14 cellular contexts compared by ENCODE assay signal in genomic region chr5:74179183-74179582, GRCh38.
DNase-seq lines count a peak whose midpoint lies in the region; ATAC-seq and TF ChIP-seq lines count a peak whose summit lies in the region.
"Had no signal": no experiment of that assay in that cellular context is flagged by ENCODE, and none has a peak within 500 bp of the region (broad histone marks: within the 10 kb centered on the region; RNA-seq: fewer than 3 reads in every experiment).

No MANE protein-coding gene starts in this region.

- H3K4me2 ChIP-seq in smooth muscle cell, result peak overlapping the region; percentile 37
- H3K4me2 ChIP-seq: A549 had no signal

- no peaks in the 10 kb centered on the region for H3K79me2 ChIP-seq in smooth muscle cell (ENCODE audit: low read depth)

- H3K4me1 Mint-ChIP-seq in stimulated activated memory B cell treated with anti-CD40 and anti-IgM and Interleukin-4, amounts not matched to agents 10 μg/mL and 1 μg/mL and 100 μg/mL, for 72 hours, result no peaks in the 10 kb centered on the region

- H3K36me3 Mint-ChIP-seq in stimulated activated memory B cell treated with anti-CD40 and anti-IgM and Interleukin-4, amounts not matched to agents 10 μg/mL and 1 μg/mL and 100 μg/mL, for 72 hours, result no peaks in the 10 kb centered on the region
- H3K36me3 Mint-ChIP-seq: naive thymus-derived CD4-positive, alpha-beta T cell had no signal

- H3K36me3 ChIP-seq in smooth muscle cell (ENCODE audit: low read depth), result no peaks in the 10 kb centered on the region
- H3K36me3 ChIP-seq: colonic mucosa had no signal

- H3K27ac Mint-ChIP-seq in stimulated activated memory B cell treated with anti-CD40 and anti-IgM and Interleukin-4, amounts not matched to agents 10 μg/mL and 1 μg/mL and 100 μg/mL, for 72 hours, result no peak overlapping the region
- H3K27ac Mint-ChIP-seq: activated T-cell treated with anti-CD3 and anti-CD28 coated beads, Interleukin-2, amount 50 U/mL, for 72 hours; naive thymus-derived CD4-positive, alpha-beta T cell had no signal

- H3K4me3 ChIP-seq in smooth muscle cell, result no peak overlapping the region
- H3K4me3 ChIP-seq: A549, colonic mucosa had no signal

- H3F3A ChIP-seq in smooth muscle cell (ENCODE audit: low read depth), result peaks cover 11% of the 10 kb centered on the region

- no peaks in the 10 kb centered on the region for H4K20me1 ChIP-seq in smooth muscle cell (ENCODE audit: low read depth)

- H2AFZ ChIP-seq in smooth muscle cell (ENCODE audit: low read depth), result no peak overlapping the region

- DNase-seq in NCI-H2196 (lab: John Stamatoyannopoulos, UW; ENCODE audit: unreplicated experiment) (peak; percentile 13), NCI-H2196 treated with DMSO at 0.1 percent for 48 hours (lab: John Stamatoyannopoulos, UW; ENCODE audit: unreplicated experiment) (no peak), amniotic epithelial cell (ENCODE audit: low read depth) (peak; percentile 97), glomerular visceral epithelial cell (ENCODE audit: extremely low spot score) (peak; percentile 75), smooth muscle cell (lab: John Stamatoyannopoulos, UW; ENCODE audit: unreplicated experiment) (no peak), NCI-H2107 (lab: John Stamatoyannopoulos, UW) (no peak), substantia nigra (lab: John Stamatoyannopoulos, UW) (no peak)
- DNase-seq: activated T-cell treated with anti-CD3 and anti-CD28 coated beads, Interleukin-2, amount 50 U/mL, for 72 hours; colonic mucosa; naive thymus-derived CD4-positive, alpha-beta T cell; NCI-H1417 had no signal

- 45% methylated on average over 2 of the region's 2 CpGs for WGBS in smooth muscle cell (ENCODE audit: low lambda C conversion rate)

- H3K9me3 Mint-ChIP-seq in stimulated activated memory B cell treated with anti-CD40 and anti-IgM and Interleukin-4, amounts not matched to agents 10 μg/mL and 1 μg/mL and 100 μg/mL, for 72 hours, result no peaks in the 10 kb centered on the region

- H3K27ac ChIP-seq in smooth muscle cell (ENCODE audit: low read depth), result peak overlapping the region; percentile 42
- H3K27ac ChIP-seq in substantia nigra (ENCODE audit: low read depth, low read length, poor library complexity, severe bottlenecking), result no peak overlapping the region
- H3K27ac ChIP-seq: A549, colonic mucosa had no signal

- no peaks in the 10 kb centered on the region for H3K27me3 ChIP-seq in smooth muscle cell (ENCODE audit: low read depth)
- H3K27me3 ChIP-seq: colonic mucosa had no signal

- H3K9ac ChIP-seq in smooth muscle cell (ENCODE audit: low read depth), result no peak overlapping the region

- TF ChIP-seq CTCF in smooth muscle cell (IDR thresholded peaks at IDR 0.05; ENCODE audit: borderline replicate concordance, insufficient read depth, poor library complexity, severe bottlenecking), result no peak

- no peaks in the 10 kb centered on the region for H3K27me3 Mint-ChIP-seq in stimulated activated memory B cell treated with anti-CD40 and anti-IgM and Interleukin-4, amounts not matched to agents 10 μg/mL and 1 μg/mL and 100 μg/mL, for 72 hours

- ATAC-seq in stimulated activated memory B cell treated with anti-CD40 and anti-IgM and Interleukin-4, amounts not matched to agents 10 μg/mL and 1 μg/mL and 100 μg/mL, for 72 hours, result no peak
- ATAC-seq: A549; activated T-cell treated with anti-CD3 and anti-CD28 coated beads, Interleukin-2, amount 50 U/mL, for 72 hours; naive thymus-derived CD4-positive, alpha-beta T cell; Panc1 had no signal

- no peak overlapping the region for H3K4me3 Mint-ChIP-seq in stimulated activated memory B cell treated with anti-CD40 and anti-IgM and Interleukin-4, amounts not matched to agents 10 μg/mL and 1 μg/mL and 100 μg/mL, for 72 hours
- H3K4me3 Mint-ChIP-seq: activated T-cell treated with anti-CD3 and anti-CD28 coated beads, Interleukin-2, amount 50 U/mL, for 72 hours; naive thymus-derived CD4-positive, alpha-beta T cell had no signal

- no peaks in the 10 kb centered on the region for H3K9me3 ChIP-seq in smooth muscle cell (replicated peaks; ENCODE audit: low read depth)
- H3K9me3 ChIP-seq: A549, colonic mucosa had no signal

- H3K4me1 ChIP-seq in smooth muscle cell (ENCODE audit: low read depth), result peaks cover 17% of the 10 kb centered on the region
- H3K4me1 ChIP-seq: A549, colonic mucosa had no signal

Comparison
In these comparisons a context has a peak if more than half of its experiments do, and no peak if none do; other contexts are left out.
1. DNase-seq: peak in NCI-H2196 (single experiment), amniotic epithelial cell (single experiment) and glomerular visceral epithelial cell (single experiment); none in NCI-H2196 treated with DMSO at 0.1 percent for 48 hours (single experiment), smooth muscle cell (single experiment), NCI-H2107 (single experiment) and substantia nigra (0 of 49).